ENCODE assay signal across 1 cellular context in the genomic region with DNA sequence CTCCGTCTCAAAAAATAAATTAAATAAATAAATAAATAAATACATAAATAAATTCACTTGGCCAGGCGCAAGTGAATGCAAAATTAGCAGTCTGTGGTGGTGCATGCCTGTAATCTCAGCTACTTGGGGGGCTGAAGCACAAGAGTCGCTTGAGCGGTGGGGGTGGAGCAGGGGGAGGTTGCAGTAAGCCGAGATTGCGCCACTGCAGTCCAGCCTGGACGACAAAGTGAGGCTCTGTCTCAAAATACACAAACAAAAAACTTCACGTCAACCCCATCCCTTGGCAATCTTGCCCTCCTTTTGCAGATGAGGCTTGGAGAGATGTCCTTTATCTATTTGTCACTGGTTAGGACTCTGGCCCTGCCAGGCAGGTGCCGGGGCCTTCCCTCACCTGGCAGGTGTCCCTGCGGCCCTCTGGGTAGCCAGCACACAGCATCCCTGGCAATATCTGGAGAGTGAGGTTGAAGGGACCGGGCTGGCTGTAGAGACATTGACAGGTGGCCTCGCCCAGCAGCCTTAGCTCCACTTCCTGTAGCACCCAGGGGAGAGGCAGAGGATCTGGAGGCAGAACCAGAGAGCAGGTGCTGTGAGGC.
TF ChIP-seq lines count a peak whose summit lies in the region.

No MANE protein-coding gene starts in this region.

TF ChIP-seq in HepG2, 621 proteins besides CTCF, POLR2A, EP300 and RAD21 (continues in another document):
- TF ChIP-seq HOXA3 (CRISPR knock-in tag; IDR thresholded peaks at IDR 0.05) (no peak), IRF2 (CRISPR knock-in tag; IDR thresholded peaks at IDR 0.05) (0 out of 2 replicates have a peak, but pooled peaks have one; percentile 32), ZNF460 (CRISPR knock-in tag; IDR thresholded peaks at IDR 0.05; ENCODE audit: borderline replicate concordance) (peak; percentile 16; the same call in 1 of the 2 replicates), HDAC2 (CRISPR knock-in tag; IDR thresholded peaks at IDR 0.05) (peak; percentile 42; the same call in 1 of the 2 replicates), EZH2 (conservative IDR thresholded peaks at IDR 0.05; ENCODE audit: low read depth, low read length) (no peak), ZNF713 (CRISPR knock-in tag; IDR thresholded peaks at IDR 0.05) (no peak), NFIB (CRISPR knock-in tag; IDR thresholded peaks at IDR 0.05; ENCODE audit: borderline replicate concordance) (0 out of 2 replicates have a peak, but pooled peaks have one; percentile 37), FOSL1 (CRISPR knock-in tag; IDR thresholded peaks at IDR 0.05; ENCODE audit: borderline replicate concordance) (no peak), SMARCE1 (IDR thresholded peaks at IDR 0.05; ENCODE audit: borderline replicate concordance) (no peak), KDM5B (CRISPR knock-in tag; IDR thresholded peaks at IDR 0.05; ENCODE audit: borderline replicate concordance) (0 out of 2 replicates have a peak, but pooled peaks have one; percentile 17), IRX3 (CRISPR knock-in tag; IDR thresholded peaks at IDR 0.05; ENCODE audit: borderline replicate concordance, low read depth) (no peak), ZNF34 (CRISPR knock-in tag; IDR thresholded peaks at IDR 0.05; ENCODE audit: borderline replicate concordance) (no peak), ZNF329 (CRISPR knock-in tag; IDR thresholded peaks at IDR 0.05; ENCODE audit: low read depth) (no peak), ZFP90 (CRISPR knock-in tag; IDR thresholded peaks at IDR 0.05; ENCODE audit: borderline replicate concordance) (no peak), FOSL2 (CRISPR knock-in tag; IDR thresholded peaks at IDR 0.05) (0 out of 2 replicates have a peak, but pooled peaks have one; percentile 15), ONECUT2 (CRISPR knock-in tag; IDR thresholded peaks at IDR 0.05) (no peak), MAZ (IDR thresholded peaks at IDR 0.05; ENCODE audit: borderline replicate concordance, low read depth, low read length) (peak; percentile 78), MAZ (CRISPR knock-in tag; IDR thresholded peaks at IDR 0.05; ENCODE audit: low read depth) (no peak), HHEX (CRISPR knock-in tag; IDR thresholded peaks at IDR 0.05) (no peak), FOXA1 (IDR thresholded peaks at IDR 0.05) (no peak), FOXA1 (CRISPR knock-in tag; IDR thresholded peaks at IDR 0.05) (0 out of 2 replicates have a peak, but pooled peaks have one; percentile 7), ZFP37 (CRISPR knock-in tag; IDR thresholded peaks at IDR 0.05; ENCODE audit: borderline replicate concordance) (no peak), CEBPB (IDR thresholded peaks at IDR 0.05; ENCODE audit: borderline replicate concordance, low read depth, low read length) (peak; percentile 93), ZFP36 (IDR thresholded peaks at IDR 0.05; ENCODE audit: borderline replicate concordance, low read depth, low read length, partially characterized antibody) (no peak), CBX5 (CRISPR knock-in tag; IDR thresholded peaks at IDR 0.05; ENCODE audit: borderline replicate concordance) (0 out of 2 replicates have a peak, but pooled peaks have one; percentile 32), PITX1 (CRISPR knock-in tag; IDR thresholded peaks at IDR 0.05) (no peak), SP5 (CRISPR knock-in tag; IDR thresholded peaks at IDR 0.05; ENCODE audit: borderline replicate concordance, low read depth) (peak; percentile 36; the same call in 1 of the 2 replicates), ETV5 (CRISPR knock-in tag; IDR thresholded peaks at IDR 0.05; ENCODE audit: borderline replicate concordance) (no peak), ZFX (CRISPR knock-in tag; IDR thresholded peaks at IDR 0.05; ENCODE audit: low read depth) (peak; percentile 36; the same call in 1 of the 2 replicates), CEBPG (CRISPR knock-in tag; IDR thresholded peaks at IDR 0.05) (peak; percentile 88), ZNF124 (CRISPR knock-in tag; IDR thresholded peaks at IDR 0.05) (no peak), ZNF33B (CRISPR knock-in tag; IDR thresholded peaks at IDR 0.05) (no peak), KAT2B (IDR thresholded peaks at IDR 0.05; ENCODE audit: borderline replicate concordance, low read depth, low read length) (no peak), ZNF225 (CRISPR knock-in tag; IDR thresholded peaks at IDR 0.05) (peak; percentile 29), FOXA3 (CRISPR knock-in tag; IDR thresholded peaks at IDR 0.05) (peak; percentile 26; the same call in 1 of the 2 replicates)
- TF ChIP-seq, protein P1, sequence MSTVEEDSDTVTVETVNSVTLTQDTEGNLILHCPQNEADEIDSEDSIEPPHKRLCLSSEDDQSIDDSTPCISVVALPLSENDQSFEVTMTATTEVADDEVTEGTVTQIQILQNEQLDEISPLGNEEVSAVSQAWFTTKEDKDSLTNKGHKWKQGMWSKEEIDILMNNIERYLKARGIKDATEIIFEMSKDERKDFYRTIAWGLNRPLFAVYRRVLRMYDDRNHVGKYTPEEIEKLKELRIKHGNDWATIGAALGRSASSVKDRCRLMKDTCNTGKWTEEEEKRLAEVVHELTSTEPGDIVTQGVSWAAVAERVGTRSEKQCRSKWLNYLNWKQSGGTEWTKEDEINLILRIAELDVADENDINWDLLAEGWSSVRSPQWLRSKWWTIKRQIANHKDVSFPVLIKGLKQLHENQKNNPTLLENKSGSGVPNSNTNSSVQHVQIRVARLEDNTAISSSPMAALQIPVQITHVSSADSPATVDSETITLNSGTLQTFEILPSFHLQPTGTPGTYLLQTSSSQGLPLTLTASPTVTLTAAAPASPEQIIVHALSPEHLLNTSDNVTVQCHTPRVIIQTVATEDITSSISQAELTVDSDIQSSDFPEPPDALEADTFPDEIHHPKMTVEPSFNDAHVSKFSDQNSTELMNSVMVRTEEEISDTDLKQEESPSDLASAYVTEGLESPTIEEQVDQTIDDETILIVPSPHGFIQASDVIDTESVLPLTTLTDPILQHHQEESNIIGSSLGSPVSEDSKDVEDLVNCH (CRISPR knock-in tag; IDR thresholded peaks at IDR 0.05), result no peak
- TF ChIP-seq, protein P2, sequence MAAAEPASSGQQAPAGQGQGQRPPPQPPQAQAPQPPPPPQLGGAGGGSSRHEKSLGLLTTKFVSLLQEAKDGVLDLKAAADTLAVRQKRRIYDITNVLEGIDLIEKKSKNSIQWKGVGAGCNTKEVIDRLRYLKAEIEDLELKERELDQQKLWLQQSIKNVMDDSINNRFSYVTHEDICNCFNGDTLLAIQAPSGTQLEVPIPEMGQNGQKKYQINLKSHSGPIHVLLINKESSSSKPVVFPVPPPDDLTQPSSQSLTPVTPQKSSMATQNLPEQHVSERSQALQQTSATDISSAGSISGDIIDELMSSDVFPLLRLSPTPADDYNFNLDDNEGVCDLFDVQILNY (CRISPR knock-in tag; conservative IDR thresholded peaks at IDR 0.05), result no peak
- TF ChIP-seq, protein P3, sequence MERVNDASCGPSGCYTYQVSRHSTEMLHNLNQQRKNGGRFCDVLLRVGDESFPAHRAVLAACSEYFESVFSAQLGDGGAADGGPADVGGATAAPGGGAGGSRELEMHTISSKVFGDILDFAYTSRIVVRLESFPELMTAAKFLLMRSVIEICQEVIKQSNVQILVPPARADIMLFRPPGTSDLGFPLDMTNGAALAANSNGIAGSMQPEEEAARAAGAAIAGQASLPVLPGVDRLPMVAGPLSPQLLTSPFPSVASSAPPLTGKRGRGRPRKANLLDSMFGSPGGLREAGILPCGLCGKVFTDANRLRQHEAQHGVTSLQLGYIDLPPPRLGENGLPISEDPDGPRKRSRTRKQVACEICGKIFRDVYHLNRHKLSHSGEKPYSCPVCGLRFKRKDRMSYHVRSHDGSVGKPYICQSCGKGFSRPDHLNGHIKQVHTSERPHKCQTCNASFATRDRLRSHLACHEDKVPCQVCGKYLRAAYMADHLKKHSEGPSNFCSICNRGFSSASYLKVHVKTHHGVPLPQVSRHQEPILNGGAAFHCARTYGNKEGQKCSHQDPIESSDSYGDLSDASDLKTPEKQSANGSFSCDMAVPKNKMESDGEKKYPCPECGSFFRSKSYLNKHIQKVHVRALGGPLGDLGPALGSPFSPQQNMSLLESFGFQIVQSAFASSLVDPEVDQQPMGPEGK (CRISPR knock-in tag; IDR thresholded peaks at IDR 0.05), result peak; percentile 81
- TF ChIP-seq, protein P4, sequence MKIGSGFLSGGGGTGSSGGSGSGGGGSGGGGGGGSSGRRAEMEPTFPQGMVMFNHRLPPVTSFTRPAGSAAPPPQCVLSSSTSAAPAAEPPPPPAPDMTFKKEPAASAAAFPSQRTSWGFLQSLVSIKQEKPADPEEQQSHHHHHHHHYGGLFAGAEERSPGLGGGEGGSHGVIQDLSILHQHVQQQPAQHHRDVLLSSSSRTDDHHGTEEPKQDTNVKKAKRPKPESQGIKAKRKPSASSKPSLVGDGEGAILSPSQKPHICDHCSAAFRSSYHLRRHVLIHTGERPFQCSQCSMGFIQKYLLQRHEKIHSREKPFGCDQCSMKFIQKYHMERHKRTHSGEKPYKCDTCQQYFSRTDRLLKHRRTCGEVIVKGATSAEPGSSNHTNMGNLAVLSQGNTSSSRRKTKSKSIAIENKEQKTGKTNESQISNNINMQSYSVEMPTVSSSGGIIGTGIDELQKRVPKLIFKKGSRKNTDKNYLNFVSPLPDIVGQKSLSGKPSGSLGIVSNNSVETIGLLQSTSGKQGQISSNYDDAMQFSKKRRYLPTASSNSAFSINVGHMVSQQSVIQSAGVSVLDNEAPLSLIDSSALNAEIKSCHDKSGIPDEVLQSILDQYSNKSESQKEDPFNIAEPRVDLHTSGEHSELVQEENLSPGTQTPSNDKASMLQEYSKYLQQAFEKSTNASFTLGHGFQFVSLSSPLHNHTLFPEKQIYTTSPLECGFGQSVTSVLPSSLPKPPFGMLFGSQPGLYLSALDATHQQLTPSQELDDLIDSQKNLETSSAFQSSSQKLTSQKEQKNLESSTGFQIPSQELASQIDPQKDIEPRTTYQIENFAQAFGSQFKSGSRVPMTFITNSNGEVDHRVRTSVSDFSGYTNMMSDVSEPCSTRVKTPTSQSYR (CRISPR knock-in tag; IDR thresholded peaks at IDR 0.05; ENCODE audit: borderline replicate concordance), result peak; percentile 86
- TF ChIP-seq, protein P5, sequence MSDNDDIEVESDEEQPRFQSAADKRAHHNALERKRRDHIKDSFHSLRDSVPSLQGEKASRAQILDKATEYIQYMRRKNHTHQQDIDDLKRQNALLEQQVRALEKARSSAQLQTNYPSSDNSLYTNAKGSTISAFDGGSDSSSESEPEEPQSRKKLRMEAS (IDR thresholded peaks at IDR 0.05), result peak; percentile 29; the same call in 1 of the 2 replicates
- TF ChIP-seq, protein P6, sequence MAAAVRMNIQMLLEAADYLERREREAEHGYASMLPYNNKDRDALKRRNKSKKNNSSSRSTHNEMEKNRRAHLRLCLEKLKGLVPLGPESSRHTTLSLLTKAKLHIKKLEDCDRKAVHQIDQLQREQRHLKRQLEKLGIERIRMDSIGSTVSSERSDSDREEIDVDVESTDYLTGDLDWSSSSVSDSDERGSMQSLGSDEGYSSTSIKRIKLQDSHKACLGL (CRISPR knock-in tag; IDR thresholded peaks at IDR 0.05), result 0 out of 2 replicates have a peak, but pooled peaks have one; percentile 34
- TF ChIP-seq, protein P7, sequence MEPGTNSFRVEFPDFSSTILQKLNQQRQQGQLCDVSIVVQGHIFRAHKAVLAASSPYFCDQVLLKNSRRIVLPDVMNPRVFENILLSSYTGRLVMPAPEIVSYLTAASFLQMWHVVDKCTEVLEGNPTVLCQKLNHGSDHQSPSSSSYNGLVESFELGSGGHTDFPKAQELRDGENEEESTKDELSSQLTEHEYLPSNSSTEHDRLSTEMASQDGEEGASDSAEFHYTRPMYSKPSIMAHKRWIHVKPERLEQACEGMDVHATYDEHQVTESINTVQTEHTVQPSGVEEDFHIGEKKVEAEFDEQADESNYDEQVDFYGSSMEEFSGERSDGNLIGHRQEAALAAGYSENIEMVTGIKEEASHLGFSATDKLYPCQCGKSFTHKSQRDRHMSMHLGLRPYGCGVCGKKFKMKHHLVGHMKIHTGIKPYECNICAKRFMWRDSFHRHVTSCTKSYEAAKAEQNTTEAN (CRISPR knock-in tag; conservative IDR thresholded peaks at IDR 0.05), result no peak
- TF ChIP-seq, protein P8, sequence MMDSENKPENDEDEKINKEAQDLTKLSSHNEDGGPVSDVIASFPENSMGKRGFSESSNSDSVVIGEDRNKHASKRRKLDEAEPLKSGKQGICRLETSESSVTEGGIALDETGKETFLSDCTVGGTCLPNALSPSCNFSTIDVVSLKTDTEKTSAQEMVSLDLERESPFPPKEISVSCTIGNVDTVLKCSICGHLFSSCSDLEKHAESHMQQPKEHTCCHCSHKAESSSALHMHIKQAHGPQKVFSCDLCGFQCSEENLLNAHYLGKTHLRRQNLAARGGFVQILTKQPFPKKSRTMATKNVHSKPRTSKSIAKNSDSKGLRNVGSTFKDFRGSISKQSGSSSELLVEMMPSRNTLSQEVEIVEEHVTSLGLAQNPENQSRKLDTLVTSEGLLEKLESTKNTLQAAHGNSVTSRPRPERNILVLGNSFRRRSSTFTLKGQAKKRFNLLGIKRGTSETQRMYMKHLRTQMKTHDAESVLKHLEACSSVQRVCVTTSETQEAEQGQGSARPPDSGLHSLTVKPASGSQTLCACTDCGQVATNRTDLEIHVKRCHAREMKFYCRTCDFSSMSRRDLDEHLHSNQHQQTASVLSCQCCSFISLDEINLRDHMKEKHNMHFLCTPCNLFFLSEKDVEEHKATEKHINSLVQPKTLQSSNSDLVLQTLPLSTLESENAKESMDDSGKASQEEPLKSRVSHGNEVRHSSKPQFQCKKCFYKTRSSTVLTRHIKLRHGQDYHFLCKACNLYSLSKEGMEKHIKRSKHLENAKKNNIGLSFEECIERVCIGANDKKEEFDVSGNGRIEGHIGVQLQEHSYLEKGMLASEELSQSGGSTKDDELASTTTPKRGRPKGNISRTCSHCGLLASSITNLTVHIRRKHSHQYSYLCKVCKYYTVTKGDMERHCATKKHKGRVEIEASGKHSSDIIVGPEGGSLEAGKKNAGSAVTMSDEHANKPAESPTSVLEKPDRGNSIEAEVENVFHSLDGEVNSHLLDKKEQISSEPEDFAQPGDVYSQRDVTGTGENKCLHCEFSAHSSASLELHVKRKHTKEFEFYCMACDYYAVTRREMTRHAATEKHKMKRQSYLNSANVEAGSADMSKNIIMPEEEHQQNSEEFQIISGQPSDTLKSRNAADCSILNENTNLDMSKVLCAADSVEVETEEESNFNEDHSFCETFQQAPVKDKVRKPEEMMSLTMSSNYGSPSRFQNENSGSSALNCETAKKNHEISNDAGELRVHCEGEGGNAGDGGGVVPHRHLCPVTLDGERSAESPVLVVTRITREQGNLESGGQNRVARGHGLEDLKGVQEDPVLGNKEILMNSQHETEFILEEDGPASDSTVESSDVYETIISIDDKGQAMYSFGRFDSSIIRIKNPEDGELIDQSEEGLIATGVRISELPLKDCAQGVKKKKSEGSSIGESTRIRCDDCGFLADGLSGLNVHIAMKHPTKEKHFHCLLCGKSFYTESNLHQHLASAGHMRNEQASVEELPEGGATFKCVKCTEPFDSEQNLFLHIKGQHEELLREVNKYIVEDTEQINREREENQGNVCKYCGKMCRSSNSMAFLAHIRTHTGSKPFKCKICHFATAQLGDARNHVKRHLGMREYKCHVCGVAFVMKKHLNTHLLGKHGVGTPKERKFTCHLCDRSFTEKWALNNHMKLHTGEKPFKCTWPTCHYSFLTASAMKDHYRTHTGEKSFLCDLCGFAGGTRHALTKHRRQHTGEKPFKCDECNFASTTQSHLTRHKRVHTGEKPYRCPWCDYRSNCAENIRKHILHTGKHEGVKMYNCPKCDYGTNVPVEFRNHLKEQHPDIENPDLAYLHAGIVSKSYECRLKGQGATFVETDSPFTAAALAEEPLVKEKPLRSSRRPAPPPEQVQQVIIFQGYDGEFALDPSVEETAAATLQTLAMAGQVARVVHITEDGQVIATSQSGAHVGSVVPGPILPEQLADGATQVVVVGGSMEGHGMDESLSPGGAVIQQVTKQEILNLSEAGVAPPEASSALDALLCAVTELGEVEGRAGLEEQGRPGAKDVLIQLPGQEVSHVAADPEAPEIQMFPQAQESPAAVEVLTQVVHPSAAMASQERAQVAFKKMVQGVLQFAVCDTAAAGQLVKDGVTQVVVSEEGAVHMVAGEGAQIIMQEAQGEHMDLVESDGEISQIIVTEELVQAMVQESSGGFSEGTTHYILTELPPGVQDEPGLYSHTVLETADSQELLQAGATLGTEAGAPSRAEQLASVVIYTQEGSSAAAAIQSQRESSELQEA (CRISPR knock-in tag; IDR thresholded peaks at IDR 0.05; ENCODE audit: not compliant biosample characterization), result no peak
